In the genomic region with DNA sequence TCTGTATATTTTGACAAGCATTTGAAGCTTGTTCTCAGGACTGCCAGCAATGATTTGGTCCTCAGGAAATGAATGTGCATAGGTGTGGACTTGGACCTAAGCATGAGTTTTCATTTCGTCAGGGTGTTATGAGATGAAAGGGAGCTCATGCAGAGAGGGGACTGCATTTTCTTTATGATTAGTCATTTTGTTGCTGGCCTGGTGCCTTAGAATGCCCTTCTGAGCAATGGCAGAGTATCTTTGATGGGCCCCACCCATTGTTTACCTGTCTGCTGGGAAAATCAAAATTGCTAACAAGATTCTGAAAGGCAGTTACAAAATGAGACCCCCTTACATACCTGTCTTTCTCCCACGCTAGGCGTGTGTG, we compare ENCODE assay signal across 8 cellular contexts. TPM values are rescaled to one million over a fixed set of nuclear protein-coding genes. Genes with fewer than 3 reads are reported as not detected.
DNase-seq lines count a peak whose midpoint lies in the region; ATAC-seq and TF ChIP-seq lines count a peak whose summit lies in the region.

No MANE protein-coding gene starts in this region.

- ATAC-seq in GM21723 (IDR thresholded peaks at IDR 0.05; ENCODE audit: unreplicated experiment) (peak; percentile 59), left lobe of liver (no peak)

- no peaks in the 10 kb centered on the region for H3K9me3 Mint-ChIP-seq in T-helper 2 cell treated with Interferon-gamma antibody and Interleukin-4, amounts not matched to agents 5 μg/mL and 100 μg/mL, for 36 hours

- no peak for TF ChIP-seq CTCF in GM12864 (IDR thresholded peaks at IDR 0.05; ENCODE audit: low read depth, low read length, missing control alignments)

- peaks cover 15% of the 10 kb centered on the region for H3K27me3 Mint-ChIP-seq in T-helper 2 cell treated with Interferon-gamma antibody and Interleukin-4, amounts not matched to agents 5 μg/mL and 100 μg/mL, for 36 hours (ENCODE audit: low read depth)

- no peak overlapping the region for H3K4me3 Mint-ChIP-seq in T-helper 2 cell treated with Interferon-gamma antibody and Interleukin-4, amounts not matched to agents 5 μg/mL and 100 μg/mL, for 36 hours

- no peak overlapping the region for H3K27ac Mint-ChIP-seq in T-helper 2 cell treated with Interferon-gamma antibody and Interleukin-4, amounts not matched to agents 5 μg/mL and 100 μg/mL, for 36 hours

- no peak overlapping the region for H3K4me3 ChIP-seq in GM12864 (ENCODE audit: low read depth, low read length)

- no peaks in the 10 kb centered on the region for H3K36me3 Mint-ChIP-seq in T-helper 2 cell treated with Interferon-gamma antibody and Interleukin-4, amounts not matched to agents 5 μg/mL and 100 μg/mL, for 36 hours (ENCODE audit: low read depth)

- peak; percentile 43 for DNase-seq in GM12864 (ENCODE audit: low read depth)
- peak; percentile 51 for DNase-seq in NCI-H226
- DNase-seq in inferior parietal cortex (ENCODE audit: extremely low spot score), result peak; percentile 11
- no peak for DNase-seq in DMS79 (lab: John Stamatoyannopoulos, UW)
- no peak for DNase-seq in T-helper 2 cell treated with Interferon-gamma antibody and Interleukin-4, amounts not matched to agents 5 μg/mL and 100 μg/mL, for 36 hours (ENCODE audit: low spot score)
- DNase-seq in left lobe of liver (ENCODE audit: low spot score), result no peak
- no peak for DNase-seq in activated naive CD4-positive, alpha-beta T cell (lab: John Stamatoyannopoulos, UW)

- H3K4me1 Mint-ChIP-seq in T-helper 2 cell treated with Interferon-gamma antibody and Interleukin-4, amounts not matched to agents 5 μg/mL and 100 μg/mL, for 36 hours (ENCODE audit: low read depth), result peaks cover 3% of the 10 kb centered on the region

RNA-seq across cellular contexts. Expression of a gene that starts 51.5 kb away (rescaled TPM):
- total RNA-seq in left lobe of liver, result 1.6 TPM

Comparison
In these comparisons a context has a peak if more than half of its experiments do, and no peak if none do; other contexts are left out.
1. DNase-seq: peak in GM12864 (single experiment), NCI-H226 (single experiment) and inferior parietal cortex (single experiment); none in DMS79 (single experiment), T-helper 2 cell treated with Interferon-gamma antibody and Interleukin-4, amounts not matched to agents 5 μg/mL and 100 μg/mL, for 36 hours (single experiment), left lobe of liver (single experiment) and activated naive CD4-positive, alpha-beta T cell (0 of 4).